14 cellular contexts compared by ENCODE assay signal in the genomic region with DNA sequence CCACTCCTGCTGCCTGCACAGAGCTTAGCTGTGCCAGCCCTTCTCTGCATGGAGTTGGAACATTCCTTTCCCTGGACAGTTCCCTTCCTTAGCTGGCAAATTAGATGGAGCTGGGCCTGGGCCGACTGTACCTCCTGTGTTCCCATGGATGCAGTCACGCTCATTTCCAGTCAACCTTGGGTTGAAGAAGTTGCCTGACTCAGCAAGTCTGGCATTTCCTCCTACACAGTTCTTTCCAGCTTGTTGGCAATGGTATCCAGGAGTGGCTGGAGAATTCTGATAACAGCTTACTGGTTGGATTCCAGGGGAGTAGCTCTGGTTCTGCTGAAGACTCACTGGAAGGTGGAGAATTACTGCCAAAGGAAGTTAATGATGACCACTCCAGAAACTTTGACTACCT. TPM values are rescaled to one million over a fixed set of nuclear protein-coding genes. Genes with fewer than 3 reads are reported as not detected.
DNase-seq lines count a peak whose midpoint lies in the region; ATAC-seq and TF ChIP-seq lines count a peak whose summit lies in the region.
"Had no signal": no experiment of that assay in that cellular context is flagged by ENCODE, and none has a peak within 500 bp of the region (broad histone marks: within the 10 kb centered on the region; RNA-seq: fewer than 3 reads in every experiment).

No MANE protein-coding gene starts in this region.

- TF ChIP-seq CTCF in foreskin fibroblast (IDR thresholded peaks at IDR 0.05; ENCODE audit: low read depth, low read length), result no peak

- H3K36me3 ChIP-seq in H7 (replicated peaks; ENCODE audit: control insufficient read depth, insufficient read depth, low read length), result no peaks in the 10 kb centered on the region
- H3K36me3 ChIP-seq: esophagus muscularis mucosa had no signal

- H3K4me3 ChIP-seq in foreskin fibroblast (ENCODE audit: low read depth in 1 of 2, low read length in 2 of 2) (no peak overlapping the region), H7 (ENCODE audit: insufficient read depth, low read depth, low read length) (no peak overlapping the region)
- H3K4me3 ChIP-seq: body of pancreas, esophagus muscularis mucosa had no signal

- no peaks in the 10 kb centered on the region for H3K27me3 ChIP-seq in H7 (ENCODE audit: control insufficient read depth, insufficient read depth, low read length)
- H3K27me3 ChIP-seq: body of pancreas had no signal

- intact Hi-C loops in left cardiac atrium (cut with DNase I) (loop anchor here in 1 of 2 donors (10.0 kb wide), 1 partner anchor 60 kb away; no protein-coding TSS in a partner anchor), left ventricle myocardium superior (cut with micrococcal nuclease) (no loop called here)

- DNase-seq in left cardiac atrium (peak; percentile 44), left ventricle myocardium superior (no peak), foreskin fibroblast (peak; percentile 10 to 29), H7 (no peak), NCI-H748 (lab: John Stamatoyannopoulos, UW; ENCODE audit: unreplicated experiment) (no peak), NCI-H2081 (lab: John Stamatoyannopoulos, UW) (no peak), Kasumi-1 (lab: John Stamatoyannopoulos, UW) (no peak)
- DNase-seq: activated CD8-positive, alpha-beta memory T cell treated with anti-CD3 and anti-CD28 coated beads, Interleukin-2, amount 50 U/mL, for 4 hours; body of pancreas; NCI-H446 had no signal

- peak; percentile 70 to 99 for ATAC-seq in left cardiac atrium
- ATAC-seq in left ventricle myocardium superior, result no peak
- ATAC-seq in SK-N-SH treated with all-trans-retinoic acid at 6 μM for 48 hours, result peak; percentile 60; the same call in 2 of the 3 replicates
- ATAC-seq: body of pancreas had no signal

TF ChIP-seq in SK-N-SH treated with all-trans-retinoic acid at 6 μM for 48 hours, 23 proteins besides CTCF, POLR2A, EP300 and RAD21:
- TF ChIP-seq TOX (CRISPR knock-in tag; IDR thresholded peaks at IDR 0.05; ENCODE audit: borderline replicate concordance), result no peak
- no peak for TF ChIP-seq SNAI2 (CRISPR knock-in tag; IDR thresholded peaks at IDR 0.05)
- TF ChIP-seq, protein P1, sequence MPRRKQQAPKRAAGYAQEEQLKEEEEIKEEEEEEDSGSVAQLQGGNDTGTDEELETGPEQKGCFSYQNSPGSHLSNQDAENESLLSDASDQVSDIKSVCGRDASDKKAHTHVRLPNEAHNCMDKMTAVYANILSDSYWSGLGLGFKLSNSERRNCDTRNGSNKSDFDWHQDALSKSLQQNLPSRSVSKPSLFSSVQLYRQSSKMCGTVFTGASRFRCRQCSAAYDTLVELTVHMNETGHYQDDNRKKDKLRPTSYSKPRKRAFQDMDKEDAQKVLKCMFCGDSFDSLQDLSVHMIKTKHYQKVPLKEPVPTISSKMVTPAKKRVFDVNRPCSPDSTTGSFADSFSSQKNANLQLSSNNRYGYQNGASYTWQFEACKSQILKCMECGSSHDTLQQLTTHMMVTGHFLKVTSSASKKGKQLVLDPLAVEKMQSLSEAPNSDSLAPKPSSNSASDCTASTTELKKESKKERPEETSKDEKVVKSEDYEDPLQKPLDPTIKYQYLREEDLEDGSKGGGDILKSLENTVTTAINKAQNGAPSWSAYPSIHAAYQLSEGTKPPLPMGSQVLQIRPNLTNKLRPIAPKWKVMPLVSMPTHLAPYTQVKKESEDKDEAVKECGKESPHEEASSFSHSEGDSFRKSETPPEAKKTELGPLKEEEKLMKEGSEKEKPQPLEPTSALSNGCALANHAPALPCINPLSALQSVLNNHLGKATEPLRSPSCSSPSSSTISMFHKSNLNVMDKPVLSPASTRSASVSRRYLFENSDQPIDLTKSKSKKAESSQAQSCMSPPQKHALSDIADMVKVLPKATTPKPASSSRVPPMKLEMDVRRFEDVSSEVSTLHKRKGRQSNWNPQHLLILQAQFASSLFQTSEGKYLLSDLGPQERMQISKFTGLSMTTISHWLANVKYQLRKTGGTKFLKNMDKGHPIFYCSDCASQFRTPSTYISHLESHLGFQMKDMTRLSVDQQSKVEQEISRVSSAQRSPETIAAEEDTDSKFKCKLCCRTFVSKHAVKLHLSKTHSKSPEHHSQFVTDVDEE (CRISPR knock-in tag; IDR thresholded peaks at IDR 0.05), result no peak
- TF ChIP-seq, protein P2, sequence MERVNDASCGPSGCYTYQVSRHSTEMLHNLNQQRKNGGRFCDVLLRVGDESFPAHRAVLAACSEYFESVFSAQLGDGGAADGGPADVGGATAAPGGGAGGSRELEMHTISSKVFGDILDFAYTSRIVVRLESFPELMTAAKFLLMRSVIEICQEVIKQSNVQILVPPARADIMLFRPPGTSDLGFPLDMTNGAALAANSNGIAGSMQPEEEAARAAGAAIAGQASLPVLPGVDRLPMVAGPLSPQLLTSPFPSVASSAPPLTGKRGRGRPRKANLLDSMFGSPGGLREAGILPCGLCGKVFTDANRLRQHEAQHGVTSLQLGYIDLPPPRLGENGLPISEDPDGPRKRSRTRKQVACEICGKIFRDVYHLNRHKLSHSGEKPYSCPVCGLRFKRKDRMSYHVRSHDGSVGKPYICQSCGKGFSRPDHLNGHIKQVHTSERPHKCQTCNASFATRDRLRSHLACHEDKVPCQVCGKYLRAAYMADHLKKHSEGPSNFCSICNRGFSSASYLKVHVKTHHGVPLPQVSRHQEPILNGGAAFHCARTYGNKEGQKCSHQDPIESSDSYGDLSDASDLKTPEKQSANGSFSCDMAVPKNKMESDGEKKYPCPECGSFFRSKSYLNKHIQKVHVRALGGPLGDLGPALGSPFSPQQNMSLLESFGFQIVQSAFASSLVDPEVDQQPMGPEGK (CRISPR knock-in tag; IDR thresholded peaks at IDR 0.05; ENCODE audit: borderline replicate concordance), result no peak
- no peak for TF ChIP-seq BACH2 (CRISPR knock-in tag; IDR thresholded peaks at IDR 0.05; ENCODE audit: borderline replicate concordance)
- no peak for TF ChIP-seq ZNF8 (CRISPR knock-in tag; IDR thresholded peaks at IDR 0.05)

RNA-seq across cellular contexts. Expression of a gene that starts 9.2 kb away (rescaled TPM):
- total RNA-seq in left cardiac atrium, result not detected
- total RNA-seq in left ventricle myocardium superior, result not detected
- total RNA-seq in H7 (2014; rRNA removed; shearing (Covaris generic)), result not detected in 2 replicates
- total RNA-seq: B cell, body of pancreas, esophagus muscularis mucosa, liver had no signal

Comparison
In these comparisons a context has a peak if more than half of its experiments do, and no peak if none do; other contexts are left out.
1. DNase-seq: peak in left cardiac atrium (single experiment) and foreskin fibroblast (2 of 2); none in left ventricle myocardium superior (single experiment), H7 (single experiment), NCI-H748 (single experiment), NCI-H2081 (0 of 2) and Kasumi-1 (0 of 2).